ENCODE assay signal across 8 cellular contexts in genomic region chr5:90020575-90021535, GRCh38.
A peak's percentile ranks its signal among the peaks of the same experiment; 100 is the strongest.
DNase-seq lines count a peak whose midpoint lies in the region; ATAC-seq, FAIRE-seq and TF ChIP-seq lines count a peak whose summit lies in the region.

No MANE protein-coding gene starts in this region.

- H3K27me3 Mint-ChIP-seq in stimulated activated naive CD8-positive, alpha-beta T cell treated with anti-CD3 and anti-CD28 coated beads, Interleukin-15, amount 100 ng/mL, for 72 hours, result no peaks in the 10 kb centered on the region

- no peak for TF ChIP-seq CTCF in lower lobe of right lung (IDR thresholded peaks at IDR 0.05)

- H3K4me3 Mint-ChIP-seq in stimulated activated naive CD8-positive, alpha-beta T cell treated with anti-CD3 and anti-CD28 coated beads, Interleukin-15, amount 100 ng/mL, for 72 hours, result no peak overlapping the region

- H3K27ac ChIP-seq in lower lobe of right lung (peak overlapping the region; percentile 50), small intestine (ENCODE audit: low read depth in 1 of 2, low read length in 1 of 2) (no peak overlapping the region)

- 64 to 70% (median 70%) methylated on average over 5 of the region's 5 CpGs for WGBS in small intestine, 3 donors

- H3K4me3 ChIP-seq in lower lobe of right lung (peak overlapping the region; percentile 32), small intestine (ENCODE audit: low read depth in 1 of 2, low read length in 2 of 2) (no peak overlapping the region)

- no peak for FAIRE-seq in small intestine (lab: Jason Lieb, UNC)

- ATAC-seq in GM21515 (IDR thresholded peaks at IDR 0.05; ENCODE audit: unreplicated experiment), result peak; percentile 92
- peak; percentile 93 to 94 for ATAC-seq in lower lobe of right lung
- no peak for ATAC-seq in stimulated activated naive CD8-positive, alpha-beta T cell treated with anti-CD3 and anti-CD28 coated beads, Interleukin-15, amount 100 ng/mL, for 72 hours

- no peaks in the 10 kb centered on the region for H3K4me1 Mint-ChIP-seq in stimulated activated naive CD8-positive, alpha-beta T cell treated with anti-CD3 and anti-CD28 coated beads, Interleukin-15, amount 100 ng/mL, for 72 hours

- DNase-seq in DMS53 treated with DMSO at 0.1 percent for 48 hours (lab: John Stamatoyannopoulos, UW; ENCODE audit: unreplicated experiment) (peak; percentile 81), HS-27A (ENCODE audit: low read depth) (peak; percentile 52), amniotic stem cell (lab: John Stamatoyannopoulos, UW) (peak; percentile 73), lower lobe of right lung (no peak), small intestine (no peak), NCI-H1105 (lab: John Stamatoyannopoulos, UW) (no peak)
- DNase-seq in stimulated activated naive CD8-positive, alpha-beta T cell treated with anti-CD3 and anti-CD28 coated beads, Interleukin-15, amount 100 ng/mL, for 72 hours, result no peak

- no peaks in the 10 kb centered on the region for H3K9me3 Mint-ChIP-seq in stimulated activated naive CD8-positive, alpha-beta T cell treated with anti-CD3 and anti-CD28 coated beads, Interleukin-15, amount 100 ng/mL, for 72 hours

- no peak overlapping the region for H3K27ac Mint-ChIP-seq in stimulated activated naive CD8-positive, alpha-beta T cell treated with anti-CD3 and anti-CD28 coated beads, Interleukin-15, amount 100 ng/mL, for 72 hours

- H3K4me1 ChIP-seq in lower lobe of right lung (peaks cover 7% of the 10 kb centered on the region), small intestine (ENCODE audit: control insufficient read depth in 2 of 2, insufficient read depth in 1 of 2, low read depth in 1 of 2, low read length in 1 of 2) (no peaks in the 10 kb centered on the region)

- H3K9me3 ChIP-seq in lower lobe of right lung, result no peaks in the 10 kb centered on the region
- H3K9me3 ChIP-seq in small intestine (ENCODE audit: control insufficient read depth, low read depth), result no peaks in the 10 kb centered on the region

- H3K36me3 ChIP-seq in lower lobe of right lung (no peaks in the 10 kb centered on the region), small intestine (ENCODE audit: control insufficient read depth in 2 of 2, insufficient read depth in 2 of 2, low read length in 2 of 2) (no peaks in the 10 kb centered on the region)

- intact Hi-C loops in lower lobe of right lung (cut with DNase I), result no loop called here

- H3K27me3 ChIP-seq in lower lobe of right lung (ENCODE audit: low read depth) (no peaks in the 10 kb centered on the region), small intestine (ENCODE audit: control insufficient read depth in 2 of 2, insufficient read depth in 2 of 2, low read length in 2 of 2) (no peaks in the 10 kb centered on the region)

Comparison
In these comparisons a context has a peak if more than half of its experiments do, and no peak if none do; other contexts are left out.
1. DNase-seq: peak in DMS53 treated with DMSO at 0.1 percent for 48 hours (single experiment), HS-27A (single experiment) and amniotic stem cell (single experiment); none in lower lobe of right lung (single experiment), small intestine (single experiment), stimulated activated naive CD8-positive, alpha-beta T cell treated with anti-CD3 and anti-CD28 coated beads, Interleukin-15, amount 100 ng/mL, for 72 hours (0 of 2) and NCI-H1105 (single experiment).